17 cellular contexts compared by ENCODE assay signal in genomic region chr11:69280451-69280850, GRCh38. TPM values are rescaled to one million over a fixed set of nuclear protein-coding genes. Genes with fewer than 3 reads are reported as not detected.
DNase-seq lines count a peak whose midpoint lies in the region; ATAC-seq and TF ChIP-seq lines count a peak whose summit lies in the region.
"Had no signal": no experiment of that assay in that cellular context is flagged by ENCODE, and none has a peak within 500 bp of the region (broad histone marks: within the 10 kb centered on the region; RNA-seq: fewer than 3 reads in every experiment).

No MANE protein-coding gene starts in this region.

- DNase-seq in A673 (ENCODE audit: low spot score) (peak; percentile 54), IMR-90 (peak; percentile 27), astrocyte of the spinal cord (ENCODE audit: low read depth, low spot score) (peak; percentile 86), kidney glomerular epithelial cell (lab: John Stamatoyannopoulos, UW) (peak; percentile 82), NCI-H524 treated with DMSO at 0.1 percent for 48 hours (lab: John Stamatoyannopoulos, UW) (no peak), glutamatergic neuron (no peak)
- no peak for DNase-seq in stimulated activated CD4-positive, alpha-beta T cell treated with anti-CD3 and anti-CD28 coated beads, Interleukin-2, amount 100 ng/mL, for 24 hours
- DNase-seq: activated CD8-positive, alpha-beta memory T cell treated with anti-CD3 and anti-CD28 coated beads for 24 hours; activated naive CD4-positive, alpha-beta T cell; DMS153; KBM-7; NCI-H1694; stimulated activated CD4-positive, alpha-beta T cell treated with anti-CD3 and anti-CD28 coated beads, Interleukin-12 subunit alpha, Interleukin-12 subunit beta, amount 100 ng/mL, for 4 hours had no signal

- no peak overlapping the region for H3K14ac ChIP-seq in IMR-90 (replicated peaks; ENCODE audit: low read depth, low read length)

- H2BK5ac ChIP-seq in IMR-90 (ENCODE audit: low read depth, low read length, poor library complexity, severe bottlenecking): no peak overlapping the region

- H3K23ac ChIP-seq in IMR-90 (ENCODE audit: low read depth, low read length): no peak overlapping the region

- ATAC-seq in IMR-90 (ENCODE audit: low read depth) (0 out of 2 replicates have a peak, but pooled peaks have one; percentile 38), GM18505 (IDR thresholded peaks at IDR 0.05; ENCODE audit: unreplicated experiment) (no peak)

- WGBS in IMR-90 (ENCODE audit: extremely low coverage in 2 of 2, insufficient read length in 1 of 2), 2 experiments: no CpG with 5 or more reads among the region's 2 CpGs

- no peak overlapping the region for H2AK9ac ChIP-seq in IMR-90 (replicated peaks; ENCODE audit: low read depth, low read length, poor library complexity)

- no peak overlapping the region for H3K56ac ChIP-seq in IMR-90 (ENCODE audit: extremely low read depth, insufficient read depth, low read length)

- H4K8ac ChIP-seq in IMR-90 (ENCODE audit: low read depth in 2 of 2, low read length in 2 of 2): no peak overlapping the region

- H3K4me1 ChIP-seq in A673 (ENCODE audit: insufficient read depth, low read length, poor library complexity, severe bottlenecking) (peaks cover 9% of the 10 kb centered on the region), IMR-90 (ENCODE audit: control insufficient read depth, insufficient read depth, low read length) (peaks cover 5% of the 10 kb centered on the region)

- no peaks in the 10 kb centered on the region for H3K36me3 Mint-ChIP-seq in glutamatergic neuron (ENCODE audit: unreplicated experiment)

- H4K20me1 ChIP-seq in IMR-90 (ENCODE audit: insufficient read depth, low read length): no peaks in the 10 kb centered on the region

- no peak overlapping the region for H2AK5ac ChIP-seq in IMR-90 (ENCODE audit: low read depth, low read length)

- in situ Hi-C loops in IMR-90 (cut with MboI; ENCODE audit: low sequenced_read_pairs): no loop called here
- in situ Hi-C loops in astrocyte of the spinal cord (cut with HindIII; ENCODE audit: low sequenced_read_pairs): no loop called here

- dilution Hi-C loops in IMR-90 (cut with HindIII; ENCODE audit: low sequenced_read_pairs, unreplicated experiment): no loop called here

- H3K36me3 ChIP-seq in A673 (ENCODE audit: insufficient read depth, low read length, poor library complexity, severe bottlenecking) (no peaks in the 10 kb centered on the region), IMR-90 (ENCODE audit: control insufficient read depth, insufficient read depth, low read length) (no peaks in the 10 kb centered on the region)

- no peak overlapping the region for H3K18ac ChIP-seq in IMR-90 (ENCODE audit: low read depth, low read length)

- no peak overlapping the region for H4K5ac ChIP-seq in IMR-90 (ENCODE audit: low read depth, low read length)

- no peak overlapping the region for H3K4me2 ChIP-seq in IMR-90 (ENCODE audit: low read depth, low read length)

- POLR2A ChIA-PET in A673 (lab: Charles Lee; ENCODE audit: low non-redundant PET): no interaction called here
- POLR2A ChIA-PET in IMR-90 (lab: Charles Lee; ENCODE audit: unreplicated experiment): interaction anchor here (0.6 kb wide), 1 partner anchor 340 kb away, joined by 5 read pairs; no protein-coding TSS in a partner anchor

- no peaks in the 10 kb centered on the region for H3K79me1 ChIP-seq in IMR-90 (ENCODE audit: low read depth in 1 of 2, low read length in 2 of 2)

- no peaks in the 10 kb centered on the region for H3K27me3 Mint-ChIP-seq in glutamatergic neuron (ENCODE audit: unreplicated experiment)

- H3K4me3 Mint-ChIP-seq in glutamatergic neuron (ENCODE audit: unreplicated experiment): no peak overlapping the region
- H3K4me3 Mint-ChIP-seq: central memory CD8-positive, alpha-beta T cell had no signal

- H3K27ac Mint-ChIP-seq in glutamatergic neuron (ENCODE audit: unreplicated experiment): no peak overlapping the region

- no peak overlapping the region for H3K9ac ChIP-seq in IMR-90 (ENCODE audit: low read depth, low read length)

- BruUV-seq in A673 (replicated peaks; lab: Mats Ljungman, UMichigan) (no TSS peak), IMR-90 (replicated peaks; lab: Mats Ljungman, UMichigan) (no TSS peak)

- H2BK15ac ChIP-seq in IMR-90 (ENCODE audit: low read depth, low read length): no peak overlapping the region

- no peak overlapping the region for H4K91ac ChIP-seq in IMR-90 (ENCODE audit: insufficient read depth, low read depth, low read length)

- H3K4me3 ChIP-seq in A673 (ENCODE audit: low read depth, low read length, poor library complexity, severe bottlenecking): no peak overlapping the region
- no peak overlapping the region for H3K4me3 ChIP-seq in IMR-90 (ENCODE audit: insufficient read depth, low read depth, low read length)
- H3K4me3 ChIP-seq in astrocyte of the spinal cord (ENCODE audit: low read depth, low read length): no peak overlapping the region
- H3K4me3 ChIP-seq: lung had no signal

- peaks cover 2% of the 10 kb centered on the region for H3K9me3 Mint-ChIP-seq in glutamatergic neuron (ENCODE audit: unreplicated experiment)
- H3K9me3 Mint-ChIP-seq: central memory CD8-positive, alpha-beta T cell had no signal

- TF ChIP-seq POLR2A in IMR-90 (IDR thresholded peaks at IDR 0.05; ENCODE audit: low read depth, low read length) (no peak), GM18505 (IDR thresholded peaks at IDR 0.05; ENCODE audit: borderline replicate concordance, extremely low read depth, insufficient read depth, insufficient read length) (no peak)

- H2BK20ac ChIP-seq in IMR-90 (ENCODE audit: low read depth, low read length): no peak overlapping the region

- H3K27me3 ChIP-seq in A673 (replicated peaks; ENCODE audit: insufficient read depth, low read depth, low read length, poor library complexity) (no peaks in the 10 kb centered on the region), IMR-90 (ENCODE audit: control insufficient read depth, insufficient read depth, low read length) (peaks cover 30% of the 10 kb centered on the region)

- peaks cover 5% of the 10 kb centered on the region for H3K4me1 Mint-ChIP-seq in glutamatergic neuron (ENCODE audit: low read depth, unreplicated experiment)
- H3K4me1 Mint-ChIP-seq: central memory CD8-positive, alpha-beta T cell had no signal

- no peak overlapping the region for H2AFZ ChIP-seq in IMR-90 (replicated peaks; ENCODE audit: low read length, poor library complexity)

- TF ChIP-seq CTCF in A673 (conservative IDR thresholded peaks at IDR 0.05; ENCODE audit: low read depth, low read length) (no peak), IMR-90 (conservative IDR thresholded peaks at IDR 0.05; ENCODE audit: low read depth, low read length) (no peak), astrocyte of the spinal cord (IDR thresholded peaks at IDR 0.05; ENCODE audit: low read depth, low read length) (no peak), glutamatergic neuron (IDR thresholded peaks at IDR 0.05; ENCODE audit: partially characterized antibody, unreplicated experiment) (no peak)

- no peak overlapping the region for H3K4ac ChIP-seq in IMR-90 (ENCODE audit: low read depth, low read length)

- CTCF ChIA-PET in A673 (lab: Charles Lee) (no interaction called here), IMR-90 (lab: Yijun Ruan, JAX) (no interaction called here)

- H3K27ac ChIP-seq in A673 (ENCODE audit: low read depth, low read length, poor library complexity, severe bottlenecking) (no peak overlapping the region), IMR-90 (ENCODE audit: insufficient read depth, low read length) (no peak overlapping the region)

- no peak overlapping the region for H2BK120ac ChIP-seq in IMR-90 (ENCODE audit: low read depth, low read length)

- no peak for TF ChIP-seq RAD21 in IMR-90 (IDR thresholded peaks at IDR 0.05; ENCODE audit: low read length)

- no peaks in the 10 kb centered on the region for H3K9me3 ChIP-seq in A673 (ENCODE audit: low read depth, low read length, poor library complexity, severe bottlenecking)
- H3K9me3 ChIP-seq in IMR-90 (ENCODE audit: control insufficient read depth, insufficient read depth, low read length): peaks cover 9% of the 10 kb centered on the region

- intact Hi-C loops in A673 (cut with micrococcal nuclease; ENCODE audit: unreplicated experiment) (no loop called here), IMR-90 (cut with micrococcal nuclease) (no loop called here)

- peaks cover 4% of the 10 kb centered on the region; the same call in 1 of the 2 replicates for H3K9me1 ChIP-seq in IMR-90 (ENCODE audit: insufficient read depth, low read length)

TF ChIP-seq in IMR-90, 13 proteins besides CTCF, POLR2A, EP300 and RAD21:
- TF ChIP-seq MAFK (IDR thresholded peaks at IDR 0.05; ENCODE audit: low read depth, low read length): no peak
- 0 out of 2 replicates have a peak, but pooled peaks have one; percentile 20 for TF ChIP-seq NFE2L2 (IDR thresholded peaks at IDR 0.05; ENCODE audit: low read depth, low read length)
TF ChIP-seq in IMR-90: peak in this region for 1.

RNA-seq across cellular contexts. Expression of gene MYEOV, which starts 13.5 kb away (rescaled TPM):
- total RNA-seq in A673 (2021): 174 and 192 TPM in 2 replicates
- total RNA-seq in IMR-90 (2012; rRNA removed): 6.1 and 6.8 TPM in 2 replicates
- 5.8 and 12.5 TPM in 2 replicates for polyA plus RNA-seq in IMR-90 (2012; rRNA removed)
- 3.3 and 5.6 TPM in 2 replicates for polyA plus RNA-seq in IMR-90 (2012; cell fraction: cytosol; rRNA removed)
- 7.1 and 13.0 TPM in 2 replicates for polyA plus RNA-seq in IMR-90 (2012; cell fraction: nucleus; rRNA removed; ENCODE audit: low replicate concordance)
- total RNA-seq in glutamatergic neuron (ENCODE audit: unreplicated experiment): not detected
- polyA plus RNA-seq: neural cell had no signal

Comparison
In these comparisons a context has a peak if more than half of its experiments do, and no peak if none do; other contexts are left out.
1. DNase-seq: peak in A673 (single experiment), IMR-90 (single experiment), astrocyte of the spinal cord (single experiment) and kidney glomerular epithelial cell (single experiment); none in NCI-H524 treated with DMSO at 0.1 percent for 48 hours (single experiment), glutamatergic neuron (single experiment) and stimulated activated CD4-positive, alpha-beta T cell treated with anti-CD3 and anti-CD28 coated beads, Interleukin-2, amount 100 ng/mL, for 24 hours (0 of 2).
2. RNA of gene MYEOV, which starts 13.5 kb away (total RNA-seq): 174 to 192 TPM in A673; 6.1 to 6.8 TPM in IMR-90 and not detected in glutamatergic neuron (single experiment); every median in the first group is over 10 times any median in the second.